In the genomic region with DNA sequence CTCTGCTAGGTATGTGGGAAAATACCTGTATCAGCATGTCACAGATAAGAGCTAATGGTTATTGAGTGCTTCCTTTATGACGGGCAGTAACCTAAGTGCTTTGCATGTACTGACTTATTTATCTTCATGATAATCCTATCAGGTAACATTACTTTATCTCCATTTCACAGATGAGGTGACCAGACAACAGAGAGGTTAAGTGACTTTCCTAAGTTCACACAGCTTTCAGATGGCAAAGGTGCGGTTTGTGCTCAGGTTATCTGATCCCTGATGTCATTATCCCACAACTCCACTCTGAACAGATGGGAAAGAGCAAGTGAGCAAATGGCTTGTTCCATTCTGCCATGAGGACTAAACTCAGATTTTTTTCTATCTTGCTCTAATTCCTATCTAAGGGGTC, we compare ENCODE assay signal across 15 cellular contexts.
"Had no signal": no experiment of that assay in that cellular context is flagged by ENCODE, and none has a peak within 500 bp of the region (broad histone marks: within the 10 kb centered on the region; RNA-seq: fewer than 3 reads in every experiment).

No MANE protein-coding gene starts in this region.

- DNase-seq: effector memory CD8-positive, alpha-beta T cell; erythroblast; heart left ventricle; hippocampal formation; kidney glomerular epithelial cell; natural killer cell; posterior cingulate gyrus; stimulated activated CD4-positive, alpha-beta T cell treated with anti-CD3 and anti-CD28 coated beads, Interleukin-12 subunit alpha, Interleukin-12 subunit beta, amount 100 ng/mL, for 4 hours; stimulated activated naive CD4-positive, alpha-beta T cell; stomach; substantia nigra; transverse colon had no signal

- H3K4me1 ChIP-seq: heart left ventricle, stomach, transverse colon had no signal

- H3K27me3 ChIP-seq: transverse colon had no signal

- ATAC-seq: effector memory CD8-positive, alpha-beta T cell; heart left ventricle; left lobe of liver; natural killer cell; sciatic nerve had no signal

- H3K27ac ChIP-seq: heart left ventricle, stomach, thoracic aorta, transverse colon had no signal
